In genomic region chr19:47274891-47275865, GRCh38 we compare ENCODE assay signal across 8 cellular contexts. TPM values are rescaled to one million over a fixed set of nuclear protein-coding genes. Genes with fewer than 3 reads are reported as not detected.
DNase-seq lines count a peak whose midpoint lies in the region; ATAC-seq, FAIRE-seq and TF ChIP-seq lines count a peak whose summit lies in the region.

No MANE protein-coding gene starts in this region.

- WGBS in pancreas, 2 donors, result 39% methylated on average over 72 to 83 of the region's 83 CpGs

- peaks cover 0 to 12% (median 0%) of the 10 kb centered on the region in 3 donors for H3K4me1 ChIP-seq in pancreas

- DNase-seq in fibroblast of the aortic adventitia (ENCODE audit: low read depth) (no peak), pancreas (peak in 5 of 6 donors; percentile 48 to 90 (median 67)), NCI-H187 (lab: John Stamatoyannopoulos, UW) (no peak), DMS153 (lab: John Stamatoyannopoulos, UW) (no peak), DMS153 treated with DMSO at 0.1 percent for 48 hours (lab: John Stamatoyannopoulos, UW; ENCODE audit: unreplicated experiment) (no peak)

- no peak for TF ChIP-seq CTCF in GM12875 (IDR thresholded peaks at IDR 0.05; ENCODE audit: borderline replicate concordance, insufficient read depth, low read depth, low read length)
- TF ChIP-seq CTCF in VCaP (conservative IDR thresholded peaks at IDR 0.05), result no peak
- no peak for TF ChIP-seq CTCF in fibroblast of the aortic adventitia (IDR thresholded peaks at IDR 0.05; ENCODE audit: insufficient read depth, low read length)
- no peak for TF ChIP-seq CTCF in pancreas (IDR thresholded peaks at IDR 0.05)

- ATAC-seq in HG02884 (IDR thresholded peaks at IDR 0.05; ENCODE audit: unreplicated experiment), result peak; percentile 10
- ATAC-seq in pancreas, result no peak

- peak overlapping the region; percentile 74 for H3K27ac ChIP-seq in VCaP
- peak overlapping the region in 2 of 4 donors; percentile 3 to 50 for H3K27ac ChIP-seq in pancreas

- H3K36me3 ChIP-seq in pancreas, result peaks cover 0 to 12% (median 9%) of the 10 kb centered on the region in 3 donors

- no peaks in the 10 kb centered on the region for H3K9me3 ChIP-seq in pancreas

- intact Hi-C loops in pancreas (cut with DNase I), result no loop called here

- H3K4me3 ChIP-seq in GM12875 (ENCODE audit: low read depth, low read length), result peak overlapping the region; percentile 45
- H3K4me3 ChIP-seq in fibroblast of the aortic adventitia (ENCODE audit: low read depth, low read length), result peak overlapping the region; percentile 65
- H3K4me3 ChIP-seq in pancreas, result peak overlapping the region; percentile 5 to 81 (median 40)

- H3K27me3 ChIP-seq in pancreas, result no peaks in the 10 kb centered on the region

- no peak for FAIRE-seq in pancreas (lab: Jason Lieb, UNC)

RNA-seq across cellular contexts. Expression of gene INAFM1, which starts 0.5 kb away (rescaled TPM):
- 1.6 and 2.3 TPM in 2 replicates for total RNA-seq in fibroblast of the aortic adventitia (ENCODE audit: low replicate concordance)
- 10 to 100 TPM; 10.6 to 37.7 (median 13.5) TPM for total RNA-seq in pancreas
- 10 to 100 TPM; 25.6 to 29.7 TPM for polyA plus RNA-seq in pancreas

RNA-seq across cellular contexts. Expression of gene CCDC9, which starts 18.9 kb away (rescaled TPM):
- total RNA-seq in fibroblast of the aortic adventitia (ENCODE audit: low replicate concordance) (6.5 and 16.3 TPM in 2 replicates), pancreas (10 to 100 TPM; 24.6 to 67.3 (median 34.7) TPM)
- polyA plus RNA-seq in pancreas, result 100 to 1,000 TPM in 1 of 2 donors, 10 to 100 TPM in 1; 38.3 to 102 TPM

RNA-seq across cellular contexts. Expression of gene C5AR1, which starts 34.5 kb away (rescaled TPM):
- 0.09 TPM in 1 of 2 replicates, not detected in the other for total RNA-seq in fibroblast of the aortic adventitia (ENCODE audit: low replicate concordance)
- total RNA-seq in pancreas, result 10 to 100 TPM in 2 of 6 donors, 1 to 10 TPM in 4; 1.2 to 10.4 (median 4.5) TPM
- 1 to 10 TPM; 2.3 to 4.1 TPM for polyA plus RNA-seq in pancreas

RNA-seq across cellular contexts. Expression of gene BBC3, which starts 44.2 kb away (rescaled TPM):
- total RNA-seq in fibroblast of the aortic adventitia (ENCODE audit: low replicate concordance) (9.2 and 12.9 TPM in 2 replicates), pancreas (10 to 100 TPM in 3 of 6 donors, 1 to 10 TPM in 3; 6.8 to 19.4 (median 9.2) TPM)
- polyA plus RNA-seq in pancreas, result 10 to 100 TPM in 1 of 2 donors, 1 to 10 TPM in 1; 5.5 to 11.3 TPM

RNA-seq across cellular contexts. Expression of gene C5AR2, which starts 56.8 kb away (rescaled TPM):
- 0.33 and 0.63 TPM in 2 replicates for total RNA-seq in fibroblast of the aortic adventitia (ENCODE audit: low replicate concordance)
- 1 to 10 TPM in 1 of 6 donors, under 1 TPM in 4, not detected in 1; 0.09 to 1.2 (median 0.69) TPM for total RNA-seq in pancreas
- under 1 TPM; 0.12 to 0.23 TPM for polyA plus RNA-seq in pancreas

Comparison
In these comparisons a context has a peak if more than half of its experiments do, and no peak if none do; other contexts are left out.
1. DNase-seq: peak in pancreas (5 of 6); none in fibroblast of the aortic adventitia (single experiment), NCI-H187 (0 of 2), DMS153 (single experiment) and DMS153 treated with DMSO at 0.1 percent for 48 hours (single experiment).
2. Peak in every context shown above with its lines, with median percentiles within 50 percentile points of each other: H3K4me3 ChIP-seq.